ENCODE assay signal across 13 cellular contexts in genomic region chr2:241296767-241297166, GRCh38. TPM values are rescaled to one million over a fixed set of nuclear protein-coding genes. Genes with fewer than 3 reads are reported as not detected.
DNase-seq lines count a peak whose midpoint lies in the region; ATAC-seq and TF ChIP-seq lines count a peak whose summit lies in the region.
"Had no signal": no experiment of that assay in that cellular context is flagged by ENCODE, and none has a peak within 500 bp of the region (broad histone marks: within the 10 kb centered on the region; RNA-seq: fewer than 3 reads in every experiment).

No MANE protein-coding gene starts in this region.

- H3K4me3 Mint-ChIP-seq in activated naive CD4-positive, alpha-beta T cell treated with anti-CD3 and anti-CD28 coated beads, Interleukin-2, amount 50 U/mL, for 24 hours = peak overlapping the region; percentile 6
- H3K4me3 Mint-ChIP-seq in activated naive CD4-positive, alpha-beta T cell treated with anti-CD3 and anti-CD28 coated beads for 36 hours = no peak overlapping the region
- H3K4me3 Mint-ChIP-seq in HFFc6 (no peak overlapping the region), neural crest cell (no peak overlapping the region)

- intact Hi-C loops in activated naive CD4-positive, alpha-beta T cell treated with anti-CD3 and anti-CD28 coated beads for 36 hours (cut with micrococcal nuclease) = no loop called here
- intact Hi-C loops in stomach (cut with DNase I; ENCODE audit: low total_unique reads) (no loop called here), vagina (cut with DNase I) (no loop called here)

- H3K36me3 ChIP-seq in stomach (peaks cover 0 to 10% (median 7%) of the 10 kb centered on the region in 4 donors), vagina (no peaks in the 10 kb centered on the region)

- H3K9me3 ChIP-seq in stomach = no peaks in the 10 kb centered on the region
- H3K9me3 ChIP-seq in vagina = no peaks in the 10 kb centered on the region

- TF ChIP-seq CTCF in HFFc6 (IDR thresholded peaks at IDR 0.05) (no peak), neural crest cell (conservative IDR thresholded peaks at IDR 0.05) (no peak), stomach (IDR thresholded peaks at IDR 0.05) (no peak), vagina (IDR thresholded peaks at IDR 0.05) (no peak)

- H3K4me1 ChIP-seq in stomach (peaks cover 1 to 53% (median 26%) of the 10 kb centered on the region in 4 donors), vagina (peaks cover 14% of the 10 kb centered on the region)

- H3K27ac ChIP-seq in stomach = no peak overlapping the region
- H3K27ac ChIP-seq in vagina = no peak overlapping the region
- H3K27ac ChIP-seq: 22Rv1, HL-60 had no signal

- WGBS in stomach, 5 donors = 91 to 96% (median 94%) methylated on average over 8 of the region's 8 CpGs

- TF ChIP-seq POLR2A in stomach (IDR thresholded peaks at IDR 0.05) (no peak), vagina (IDR thresholded peaks at IDR 0.05) (no peak)

- no peak for TF ChIP-seq EP300 in stomach (IDR thresholded peaks at IDR 0.05)

- no peak overlapping the region for H3K4me3 ChIP-seq in stomach
- no peak overlapping the region for H3K4me3 ChIP-seq in vagina
- H3K4me3 ChIP-seq: GM12878 had no signal

- no peak overlapping the region for H3K27ac Mint-ChIP-seq in activated naive CD4-positive, alpha-beta T cell treated with anti-CD3 and anti-CD28 coated beads, Interleukin-2, amount 50 U/mL, for 24 hours
- no peak overlapping the region for H3K27ac Mint-ChIP-seq in activated naive CD4-positive, alpha-beta T cell treated with anti-CD3 and anti-CD28 coated beads for 36 hours
- H3K27ac Mint-ChIP-seq in HFFc6 = 0 out of 2 replicates have a peak overlapping the region, but pooled peaks have one; percentile 12
- peak overlapping the region; percentile 46 for H3K27ac Mint-ChIP-seq in neural crest cell (ENCODE audit: unreplicated experiment)

- ATAC-seq in HG02678 (IDR thresholded peaks at IDR 0.05; ENCODE audit: unreplicated experiment) = no peak
- ATAC-seq: GM12878 had no signal

- H3K4me1 Mint-ChIP-seq in activated naive CD4-positive, alpha-beta T cell treated with anti-CD3 and anti-CD28 coated beads, Interleukin-2, amount 50 U/mL, for 24 hours = peaks cover 73% of the 10 kb centered on the region
- peaks cover 51% of the 10 kb centered on the region for H3K4me1 Mint-ChIP-seq in activated naive CD4-positive, alpha-beta T cell treated with anti-CD3 and anti-CD28 coated beads for 36 hours (ENCODE audit: low read depth)
- H3K4me1 Mint-ChIP-seq in HFFc6 (ENCODE audit: low read depth) (peaks cover 48% of the 10 kb centered on the region; the same call in 1 of the 2 replicates), neural crest cell (peaks cover 23% of the 10 kb centered on the region)

- H3K36me3 Mint-ChIP-seq in activated naive CD4-positive, alpha-beta T cell treated with anti-CD3 and anti-CD28 coated beads, Interleukin-2, amount 50 U/mL, for 24 hours = peaks cover 7% of the 10 kb centered on the region
- H3K36me3 Mint-ChIP-seq in activated naive CD4-positive, alpha-beta T cell treated with anti-CD3 and anti-CD28 coated beads for 36 hours (ENCODE audit: low read depth) = peaks cover 6% of the 10 kb centered on the region
- H3K36me3 Mint-ChIP-seq in HFFc6 (ENCODE audit: low read depth) (peaks cover 19% of the 10 kb centered on the region), neural crest cell (ENCODE audit: low read depth) (peaks cover 15% of the 10 kb centered on the region)

- no peaks in the 10 kb centered on the region for H3K27me3 Mint-ChIP-seq in activated naive CD4-positive, alpha-beta T cell treated with anti-CD3 and anti-CD28 coated beads, Interleukin-2, amount 50 U/mL, for 24 hours
- H3K27me3 Mint-ChIP-seq in activated naive CD4-positive, alpha-beta T cell treated with anti-CD3 and anti-CD28 coated beads for 36 hours (ENCODE audit: low read depth) = no peaks in the 10 kb centered on the region
- H3K27me3 Mint-ChIP-seq in HFFc6 (ENCODE audit: insufficient read depth) (no peaks in the 10 kb centered on the region; the same call in 1 of the 2 replicates), neural crest cell (ENCODE audit: low read depth) (no peaks in the 10 kb centered on the region)
- H3K27me3 Mint-ChIP-seq: CD4-positive, alpha-beta memory T cell had no signal

- H3K27me3 ChIP-seq in stomach (no peaks in the 10 kb centered on the region), vagina (no peaks in the 10 kb centered on the region)

- CTCF ChIA-PET in activated naive CD4-positive, alpha-beta T cell treated with anti-CD3 and anti-CD28 coated beads for 36 hours (lab: Charles Lee) = no interaction called here

- no peaks in the 10 kb centered on the region for H3K9me3 Mint-ChIP-seq in activated naive CD4-positive, alpha-beta T cell treated with anti-CD3 and anti-CD28 coated beads, Interleukin-2, amount 50 U/mL, for 24 hours
- no peaks in the 10 kb centered on the region for H3K9me3 Mint-ChIP-seq in activated naive CD4-positive, alpha-beta T cell treated with anti-CD3 and anti-CD28 coated beads for 36 hours
- no peaks in the 10 kb centered on the region for H3K9me3 Mint-ChIP-seq in HFFc6
- no peaks in the 10 kb centered on the region for H3K9me3 Mint-ChIP-seq in neural crest cell

- DNase-seq in activated naive CD4-positive, alpha-beta T cell treated with anti-CD3 and anti-CD28 coated beads for 36 hours = no peak
- DNase-seq in HFFc6 = no peak
- no peak for DNase-seq in neural crest cell (ENCODE audit: low read depth, low spot score)
- DNase-seq in stomach = no peak
- DNase-seq in vagina (ENCODE audit: extremely low spot score in 2 of 2) = no peak
- DNase-seq: CD4-positive, alpha-beta memory T cell; DMS79; HCEC 1CT had no signal

RNA-seq across cellular contexts. Expression of gene HDLBP, which starts 18.7 kb away (rescaled TPM):
- 100 to 1,000 TPM; 278 to 297 TPM for total RNA-seq in activated naive CD4-positive, alpha-beta T cell treated with anti-CD3 and anti-CD28 coated beads for 36 hours
- total RNA-seq in HFFc6 (2021; fragmentation: NEBNext Ultra II Directional; extraction: Animal tissue kit (Norgen Biotek cat#: 25700)) = 1,000 to 10,000 TPM in 5 of 6 experiments, 100 to 1,000 TPM in 1; 991 to 1,153 (median 1,104) TPM
- total RNA-seq in neural crest cell (320 and 333 TPM in 2 replicates), stomach (100 to 1,000 TPM; 350 to 752 (median 530) TPM), vagina (300 TPM)
- 100 to 1,000 TPM; 171 to 207 (median 173) TPM for polyA plus RNA-seq in stomach

RNA-seq across cellular contexts. Expression of gene SEPTIN2, which starts 19.0 kb away (rescaled TPM):
- 100 to 1,000 TPM; 216 to 227 TPM for total RNA-seq in activated naive CD4-positive, alpha-beta T cell treated with anti-CD3 and anti-CD28 coated beads for 36 hours
- 100 to 1,000 TPM; 399 to 468 (median 441) TPM for total RNA-seq in HFFc6 (2021; fragmentation: NEBNext Ultra II Directional; extraction: Animal tissue kit (Norgen Biotek cat#: 25700))
- total RNA-seq in neural crest cell (466 and 490 TPM in 2 replicates), stomach (100 to 1,000 TPM in 4 of 5 donors, 10 to 100 TPM in 1; 88.7 to 603 (median 272) TPM), vagina (198 TPM)
- 100 to 1,000 TPM; 104 to 169 (median 164) TPM for polyA plus RNA-seq in stomach

RNA-seq across cellular contexts. Expression of gene FARP2, which starts 59.3 kb away (rescaled TPM):
- 10 to 100 TPM; 19.5 to 19.6 TPM for total RNA-seq in activated naive CD4-positive, alpha-beta T cell treated with anti-CD3 and anti-CD28 coated beads for 36 hours
- 10 to 100 TPM; 38.3 to 46.4 (median 41.9) TPM for total RNA-seq in HFFc6 (2021; fragmentation: NEBNext Ultra II Directional; extraction: Animal tissue kit (Norgen Biotek cat#: 25700))
- 34.4 and 36.1 TPM in 2 replicates for total RNA-seq in neural crest cell
- total RNA-seq in stomach = 100 to 1,000 TPM in 3 of 5 donors, 10 to 100 TPM in 2; 54.2 to 260 (median 108) TPM
- polyA plus RNA-seq in stomach = 10 to 100 TPM; 15.8 to 35.6 (median 20.0) TPM
- 32.9 TPM for total RNA-seq in vagina

Comparison
In these comparisons a context has a peak if more than half of its experiments do, and no peak if none do; other contexts are left out.
1. H3K27ac Mint-ChIP-seq: peak in HFFc6 (single experiment) and neural crest cell (single experiment); none in activated naive CD4-positive, alpha-beta T cell treated with anti-CD3 and anti-CD28 coated beads, Interleukin-2, amount 50 U/mL, for 24 hours (single experiment) and activated naive CD4-positive, alpha-beta T cell treated with anti-CD3 and anti-CD28 coated beads for 36 hours (single experiment).